16 cellular contexts compared by ENCODE assay signal in the genomic region with DNA sequence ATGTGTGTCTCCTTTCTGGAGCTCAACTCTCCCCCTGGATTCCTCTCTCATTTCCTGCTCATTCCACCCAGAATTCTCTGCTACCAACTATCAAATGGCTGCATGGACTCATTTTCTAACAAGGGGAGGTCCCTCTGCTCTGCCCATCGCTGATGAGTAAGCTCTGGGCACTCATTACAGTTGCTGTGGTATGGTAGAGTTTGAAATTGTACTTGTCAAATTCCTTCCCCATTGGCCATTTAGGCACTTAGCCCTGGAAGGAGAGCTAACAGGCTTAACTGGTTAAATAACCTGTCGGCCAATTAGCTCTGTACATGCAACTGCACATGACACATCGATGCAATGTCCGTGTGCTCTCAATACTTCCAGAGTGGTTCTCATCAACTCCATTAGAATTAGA. TPM values are rescaled to one million over a fixed set of nuclear protein-coding genes. Genes with fewer than 3 reads are reported as not detected.
"Had no signal": no experiment of that assay in that cellular context is flagged by ENCODE, and none has a peak within 500 bp of the region (broad histone marks: within the 10 kb centered on the region; RNA-seq: fewer than 3 reads in every experiment).

No MANE protein-coding gene starts in this region.

- DNase-seq: activated CD4-positive, alpha-beta T cell treated with anti-CD3 and anti-CD28 coated beads, Interleukin-2, amount 50 U/mL, for 1 hour; activated CD8-positive, alpha-beta memory T cell treated with anti-CD3 and anti-CD28 coated beads, Interleukin-2, amount 50 U/mL, for 4 hours; activated effector memory CD4-positive, alpha-beta T cell treated with anti-CD3 and anti-CD28 coated beads, Interleukin-2, amount 50 U/mL, for 16 hours; activated T-cell treated with anti-CD3 and anti-CD28 coated beads, Interleukin-2, amount 50 U/mL, for 72 hours; adrenal gland; dermis blood vessel endothelial cell; effector memory CD4-positive, alpha-beta T cell; esophagus squamous epithelium; foreskin keratinocyte; naive thymus-derived CD8-positive, alpha-beta T cell; stimulated activated naive B cell treated with anti-CD40 and anti-IgM and Interleukin-4, amounts not matched to agents 10 μg/mL and 1 μg/mL and 100 μg/mL, for 72 hours; T1000; upper lobe of right lung had no signal

- H3K4me3 ChIP-seq: adrenal gland, cardiac muscle cell, esophagus squamous epithelium, hepatocyte, upper lobe of right lung had no signal

RNA-seq across cellular contexts. Expression of a gene that starts 20.4 kb away (rescaled TPM):
- total RNA-seq: endothelial cell of umbilical vein, foreskin keratinocyte had no signal
- polyA plus RNA-seq: foreskin keratinocyte had no signal
